ENCODE assay signal across 8 cellular contexts in genomic region chr10:17617031-17617911, GRCh38. TPM values are rescaled to one million over a fixed set of nuclear protein-coding genes. Genes with fewer than 3 reads are reported as not detected.
DNase-seq lines count a peak whose midpoint lies in the region; ATAC-seq and TF ChIP-seq lines count a peak whose summit lies in the region.

HACD1 (minus strand) TSS chr10:17617374; CDS start chr10:17617339, 35 bp downstream.

- H3K27me3 Mint-ChIP-seq in Caco-2 (ENCODE audit: insufficient read depth, unreplicated experiment): peaks cover 3% of the 10 kb centered on the region
- peaks cover 4% of the 10 kb centered on the region for H3K27me3 Mint-ChIP-seq in neural progenitor cell (ENCODE audit: insufficient read depth, low read depth)

- TF ChIP-seq CTCF in Caco-2 (IDR thresholded peaks at IDR 0.05; ENCODE audit: insufficient read depth in 1 of 2, low read depth in 1 of 2, low read length in 1 of 2, severe bottlenecking in 1 of 2, unreplicated experiment in 1 of 2) (peak in 1 of 2 experiments; percentile 62), foreskin keratinocyte (conservative IDR thresholded peaks at IDR 0.05) (peak; percentile 51), neural progenitor cell (IDR thresholded peaks at IDR 0.05) (peak; percentile 41), testis (IDR thresholded peaks at IDR 0.05) (no peak)

- TF ChIP-seq POLR2A in testis (IDR thresholded peaks at IDR 0.05): no peak

- H3K4me3 Mint-ChIP-seq in Caco-2 (ENCODE audit: unreplicated experiment) (peak within 1 kb of the TSS; percentile 97), neural progenitor cell (peak within 1 kb of the TSS; percentile 95)

- POLR2A ChIA-PET in Caco-2 (lab: Charles Lee): interaction anchor here (0.5 to 2.5 kb wide), 7 partner anchors 27 to 1188 kb away, joined by 3 to 80 read pairs (median 5); partner anchors contain the start of gene STAM

- H3K4me3 ChIP-seq in Caco-2 (ENCODE audit: low read depth, low read length) (peak within 1 kb of the TSS; percentile 98), neural progenitor cell (peak within 1 kb of the TSS; percentile 91), testis (peak within 1 kb of the TSS; percentile 76 to 78)

- no peaks in the 10 kb centered on the region for H4K20me1 ChIP-seq in neural progenitor cell (ENCODE audit: low read depth)

- CTCF ChIA-PET in Caco-2 (lab: Charles Lee): interaction anchor here (0.5 to 2.4 kb wide), 17 partner anchors 17 to 1066 kb away, joined by 3 to 32 read pairs (median 5); partner anchors contain the start of gene STAM

- WGBS in testis, 2 donors: 0% methylated on average over 13 to 26 of the region's 92 CpGs

- no peaks in the 10 kb centered on the region for H3K9me3 ChIP-seq in Caco-2
- H3K9me3 ChIP-seq in neural progenitor cell (ENCODE audit: low read depth): no peaks in the 10 kb centered on the region
- no peaks in the 10 kb centered on the region for H3K9me3 ChIP-seq in testis

- H3K27ac ChIP-seq in foreskin keratinocyte (peak within 1 kb of the TSS; percentile 28), neural progenitor cell (no peak within 1 kb of the TSS), testis (peak within 1 kb of the TSS; percentile 56 to 68)

- intact Hi-C loops in Caco-2 (cut with micrococcal nuclease; ENCODE audit: unreplicated experiment): loop anchor here (1.0 to 5.0 kb wide), 4 partner anchors 16 to 90 kb away; partner anchors contain the start of gene STAM
- intact Hi-C loops in testis (cut with DNase I; ENCODE audit: low total_unique reads): no loop called here

- H3K9ac ChIP-seq in neural progenitor cell: no peak within 1 kb of the TSS

- peak within 1 kb of the TSS; percentile 98 for H2AFZ ChIP-seq in neural progenitor cell (replicated peaks)

- no peaks in the 10 kb centered on the region for H3K79me2 ChIP-seq in neural progenitor cell (ENCODE audit: low read depth)

- TSS peak; percentile 91 for BruUV-seq in Caco-2 (replicated peaks; lab: Mats Ljungman, UMichigan)

- H3K36me3 Mint-ChIP-seq in Caco-2 (ENCODE audit: insufficient read depth, unreplicated experiment) (peaks cover 21% of the 10 kb centered on the region), neural progenitor cell (peaks cover 5% of the 10 kb centered on the region)

- H3F3A ChIP-seq in neural progenitor cell (ENCODE audit: low read depth): peaks cover 10% of the 10 kb centered on the region

- H3K27me3 ChIP-seq in Caco-2 (replicated peaks; ENCODE audit: control insufficient read depth, insufficient read depth, low read length): no peaks in the 10 kb centered on the region
- no peaks in the 10 kb centered on the region for H3K27me3 ChIP-seq in foreskin keratinocyte
- H3K27me3 ChIP-seq in neural progenitor cell: peaks cover 19% of the 10 kb centered on the region
- H3K27me3 ChIP-seq in testis: no peaks in the 10 kb centered on the region

- H3K4me2 ChIP-seq in neural progenitor cell: peak within 1 kb of the TSS; percentile 89

- H3K9me3 Mint-ChIP-seq in Caco-2 (ENCODE audit: unreplicated experiment) (no peaks in the 10 kb centered on the region), neural progenitor cell (no peaks in the 10 kb centered on the region)

- H3K36me3 ChIP-seq in Caco-2 (ENCODE audit: control insufficient read depth, insufficient read depth, low read length) (no peaks in the 10 kb centered on the region), neural progenitor cell (no peaks in the 10 kb centered on the region), testis (ENCODE audit: low read depth, missing control alignments) (no peaks in the 10 kb centered on the region)

- ATAC-seq in GM19452 (IDR thresholded peaks at IDR 0.05; ENCODE audit: unreplicated experiment): peak; percentile 62
- ATAC-seq in HG03558 (IDR thresholded peaks at IDR 0.05; ENCODE audit: extremely low read depth, unreplicated experiment): peak; percentile 51
- peak; percentile 84 for ATAC-seq in foreskin keratinocyte

- H3K4me1 Mint-ChIP-seq in Caco-2 (ENCODE audit: low read depth, unreplicated experiment) (peaks cover 5% of the 10 kb centered on the region), neural progenitor cell (peaks cover 3% of the 10 kb centered on the region)

- peak; percentile 87 to 92 for DNase-seq in Caco-2
- peak; percentile 84 for DNase-seq in RPMI7951 (ENCODE audit: low read depth)
- peak; percentile 19 for DNase-seq in activated gamma-delta T cell treated with anti-CD3 and anti-CD28 coated beads, Interleukin-2, amount 50 U/mL, for 16 hours (ENCODE audit: low read depth)
- peak; percentile 54 to 82 for DNase-seq in foreskin keratinocyte
- DNase-seq in neural progenitor cell (ENCODE audit: low spot score): peak; percentile 87
- DNase-seq in testis: peak; percentile 76

- H3K27ac Mint-ChIP-seq in Caco-2 (ENCODE audit: unreplicated experiment) (peak within 1 kb of the TSS; percentile 88), neural progenitor cell (peak within 1 kb of the TSS; percentile 99)

- no peaks in the 10 kb centered on the region; the same call in 1 of the 2 replicates for H3K4me1 ChIP-seq in Caco-2
- peaks cover 7% of the 10 kb centered on the region for H3K4me1 ChIP-seq in foreskin keratinocyte
- H3K4me1 ChIP-seq in neural progenitor cell: peaks cover 3% of the 10 kb centered on the region
- H3K4me1 ChIP-seq in testis: no peaks in the 10 kb centered on the region

RNA-seq across cellular contexts. Expression of gene HACD1, which starts in this region (rescaled TPM):
- total RNA-seq in Caco-2 (2022) (37.2 and 47.8 TPM in 2 replicates), foreskin keratinocyte (20.2 and 22.1 TPM in 2 replicates), neural progenitor cell (ENCODE audit: low replicate concordance) (1.9 and 3.1 TPM in 2 replicates), testis (10 to 100 TPM; 16.2 to 28.5 TPM)
- total RNA-seq in RPMI7951 (2014; rRNA removed; shearing (Covaris generic)): 53.9 and 61.7 TPM in 2 replicates
- polyA plus RNA-seq in foreskin keratinocyte (27.7 and 33.4 TPM in 2 replicates), testis (ENCODE audit: insufficient read depth, low read depth, low replicate concordance) (14.0 TPM)

Comparison
In these comparisons a context has a peak if more than half of its experiments do, and no peak if none do; other contexts are left out.
1. DNase-seq: peak in every context shown above with its lines; median percentile 90 in Caco-2; 87 in neural progenitor cell; 84 in RPMI7951; 76 in testis; 68 in foreskin keratinocyte; 19 in activated gamma-delta T cell treated with anti-CD3 and anti-CD28 coated beads, Interleukin-2, amount 50 U/mL, for 16 hours.
2. CTCF ChIP-seq: peak in foreskin keratinocyte (single experiment) and neural progenitor cell (single experiment); none in testis (0 of 3).
3. Peak in every context shown above with its lines, with median percentiles within 50 percentile points of each other: H3K4me3 ChIP-seq and ATAC-seq.